8 cellular contexts compared by ENCODE assay signal in genomic region chr1:202926578-202927491, GRCh38. TPM values are rescaled to one million over a fixed set of nuclear protein-coding genes. Genes with fewer than 3 reads are reported as not detected.
DNase-seq lines count a peak whose midpoint lies in the region; ATAC-seq, FAIRE-seq and TF ChIP-seq lines count a peak whose summit lies in the region.

Gene KLHL12, minus strand, starts transcription at chr1:202927234. Its CDS starts 2,072 bp downstream, at chr1:202925162.

- H3K9me3 Mint-ChIP-seq in Caco-2 (ENCODE audit: unreplicated experiment), result no peaks in the 10 kb centered on the region
- no peaks in the 10 kb centered on the region for H3K9me3 Mint-ChIP-seq in effector memory CD8-positive, alpha-beta T cell
- no peaks in the 10 kb centered on the region for H3K9me3 Mint-ChIP-seq in memory B cell

- CTCF ChIA-PET in Caco-2 (lab: Charles Lee), result interaction anchor here (0.6 to 1.3 kb wide), 7 partner anchors 61 to 1506 kb away, joined by 3 to 6 read pairs (median 3); partner anchors contain the start of gene PCAT6

- FAIRE-seq in HTR-8/SVneo (lab: Jason Lieb, UNC), result peak; percentile 93

- H3K4me3 Mint-ChIP-seq in Caco-2 (ENCODE audit: unreplicated experiment) (peak within 1 kb of the TSS; percentile 97), memory B cell (peak within 1 kb of the TSS; percentile 92)
- H3K4me3 Mint-ChIP-seq in effector memory CD8-positive, alpha-beta T cell, result peak within 1 kb of the TSS; percentile 93

- H3K9me3 ChIP-seq in Caco-2, result no peaks in the 10 kb centered on the region

- BruUV-seq in Caco-2 (replicated peaks; lab: Mats Ljungman, UMichigan), result TSS peak; percentile 59

- H3K36me3 ChIP-seq in Caco-2 (ENCODE audit: control insufficient read depth, insufficient read depth, low read length), result no peaks in the 10 kb centered on the region

- peak; percentile 97 to 98 for DNase-seq in Caco-2
- peak; percentile 97 for DNase-seq in HTR-8/SVneo (ENCODE audit: insufficient read length, low spot score)
- peak; percentile 92 for DNase-seq in NOMO-1 treated with DMSO at 0.1 percent for 48 hours (lab: John Stamatoyannopoulos, UW; ENCODE audit: unreplicated experiment)
- peak; percentile 91 to 92 for DNase-seq in activated CD8-positive, alpha-beta memory T cell treated with anti-CD3 and anti-CD28 coated beads for 4 hours (ENCODE audit: low read depth in 2 of 2)
- DNase-seq in effector memory CD8-positive, alpha-beta T cell, result peak; percentile 93 to 94 (median 93)
- DNase-seq in memory B cell (ENCODE audit: low spot score in 2 of 2), result peak; percentile 92 to 93
- DNase-seq in stimulated activated CD8-positive, alpha-beta memory T cell treated with anti-CD3 and anti-CD28 coated beads, Interleukin-12 subunit alpha, Interleukin-12 subunit beta, amount 100 ng/mL, for 24 hours (ENCODE audit: extremely low read depth), result peak; percentile 88

- peak within 1 kb of the TSS; percentile 73 for H3K4me3 ChIP-seq in Caco-2 (ENCODE audit: low read depth, low read length)

- H3K27me3 Mint-ChIP-seq in Caco-2 (ENCODE audit: insufficient read depth, unreplicated experiment), result no peaks in the 10 kb centered on the region
- H3K27me3 Mint-ChIP-seq in effector memory CD8-positive, alpha-beta T cell, result no peaks in the 10 kb centered on the region
- H3K27me3 Mint-ChIP-seq in memory B cell, result no peaks in the 10 kb centered on the region

- H3K27ac Mint-ChIP-seq in Caco-2 (ENCODE audit: unreplicated experiment) (peak within 1 kb of the TSS; percentile 94), memory B cell (peak within 1 kb of the TSS; percentile 92)
- H3K27ac Mint-ChIP-seq in effector memory CD8-positive, alpha-beta T cell, result peak within 1 kb of the TSS; percentile 97

- intact Hi-C loops in Caco-2 (cut with micrococcal nuclease; ENCODE audit: unreplicated experiment), result loop anchor here (1.0 kb wide), 3 partner anchors 42 to 72 kb away; no protein-coding TSS in a partner anchor

- 0 out of 2 replicates have a peak, but pooled peaks cover 3% of the 10 kb centered on the region for H3K4me1 ChIP-seq in Caco-2

- no peaks in the 10 kb centered on the region for H3K27me3 ChIP-seq in Caco-2 (replicated peaks; ENCODE audit: control insufficient read depth, insufficient read depth, low read length)

- ATAC-seq in GM21367 (IDR thresholded peaks at IDR 0.05; ENCODE audit: unreplicated experiment) (peak; percentile 78), memory B cell (ENCODE audit: low read depth) (peak; percentile 93)
- peak; percentile 93 for ATAC-seq in effector memory CD8-positive, alpha-beta T cell (replicated peaks)

- POLR2A ChIA-PET in Caco-2 (lab: Charles Lee), result interaction anchor here (0.6 to 1.0 kb wide), 4 partner anchors 35 to 318 kb away, joined by 3 to 15 read pairs (median 6); partner anchors contain the start of gene TMEM183A

- H3K4me1 Mint-ChIP-seq in Caco-2 (ENCODE audit: low read depth, unreplicated experiment), result no peaks in the 10 kb centered on the region
- H3K4me1 Mint-ChIP-seq in effector memory CD8-positive, alpha-beta T cell (ENCODE audit: low read depth in 2 of 2), result peaks cover 17 to 27% of the 10 kb centered on the region in 2 donors
- H3K4me1 Mint-ChIP-seq in memory B cell, result peaks cover 10% of the 10 kb centered on the region

- H3K36me3 Mint-ChIP-seq in Caco-2 (ENCODE audit: insufficient read depth, unreplicated experiment), result peaks cover 18% of the 10 kb centered on the region
- peaks cover 27% of the 10 kb centered on the region for H3K36me3 Mint-ChIP-seq in effector memory CD8-positive, alpha-beta T cell (ENCODE audit: insufficient read depth)
- H3K36me3 Mint-ChIP-seq in memory B cell, result peaks cover 2% of the 10 kb centered on the region

- TF ChIP-seq CTCF in Caco-2 (IDR thresholded peaks at IDR 0.05; ENCODE audit: insufficient read depth in 1 of 2, low read depth in 1 of 2, low read length in 1 of 2, severe bottlenecking in 1 of 2, unreplicated experiment in 1 of 2), result peak; percentile 65 to 82

RNA-seq across cellular contexts. Expression of gene KLHL12, which starts in this region (rescaled TPM):
- 23.2 and 23.6 TPM in 2 replicates for total RNA-seq in Caco-2 (2022)

Comparison
In these comparisons a context has a peak if more than half of its experiments do, and no peak if none do; other contexts are left out.
1. Peak in every context shown above with its lines: DNase-seq, ATAC-seq and H3K4me3 ChIP-seq.